ENCODE assay signal across 2 cellular contexts in the genomic region with DNA sequence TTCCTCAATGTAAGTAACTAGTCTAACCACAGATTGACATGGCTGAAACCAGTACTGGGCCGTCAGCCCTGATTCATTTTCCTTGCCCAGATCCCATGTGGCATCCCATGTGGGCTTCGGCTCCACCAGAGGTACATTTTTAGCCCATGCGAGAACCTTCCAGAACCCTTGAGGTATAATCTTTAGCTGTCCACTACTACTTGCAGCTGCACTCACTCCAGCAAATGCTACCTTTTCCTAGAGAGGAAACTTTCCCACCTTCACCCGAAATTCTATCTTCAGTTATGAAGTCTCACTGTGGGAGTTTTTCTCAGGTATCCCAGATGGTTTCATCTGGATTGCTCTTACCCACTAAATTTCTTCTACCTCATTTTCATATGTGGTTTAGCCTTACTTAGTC.
TF ChIP-seq lines count a peak whose summit lies in the region.

No MANE protein-coding gene starts in this region.

TF ChIP-seq in GM12878, 131 proteins besides CTCF, POLR2A, EP300 and RAD21 (continues in another document):
- TF ChIP-seq ZZZ3 (IDR thresholded peaks at IDR 0.05; ENCODE audit: control insufficient read depth, insufficient read length, low read depth) (no peak), SIX5 (IDR thresholded peaks at IDR 0.05; ENCODE audit: low read depth, low read length, severe bottlenecking) (no peak), TARDBP (IDR thresholded peaks at IDR 0.05; ENCODE audit: borderline replicate concordance) (no peak), SUPT20H (IDR thresholded peaks at IDR 0.05; ENCODE audit: borderline replicate concordance, control insufficient read depth, low read depth, low read length) (no peak), IKZF2 (IDR thresholded peaks at IDR 0.05) (peak; percentile 24 to 35; a peak in 1 of 4 replicates), CHD1 (IDR thresholded peaks at IDR 0.05; ENCODE audit: low read depth, low read length) (no peak), SMAD1 (IDR thresholded peaks at IDR 0.05; ENCODE audit: low read depth, partially characterized antibody) (no peak), RAD51 (IDR thresholded peaks at IDR 0.05) (no peak), ZNF622 (IDR thresholded peaks at IDR 0.05) (no peak), SIN3A (IDR thresholded peaks at IDR 0.05; ENCODE audit: low read depth, low read length) (no peak), ASH2L (IDR thresholded peaks at IDR 0.05; ENCODE audit: borderline replicate concordance, low read depth) (no peak), RELA (IDR thresholded peaks at IDR 0.05; ENCODE audit: borderline replicate concordance, partially characterized antibody) (no peak), STAT1 (conservative IDR thresholded peaks at IDR 0.05) (no peak), GATAD2B (conservative IDR thresholded peaks at IDR 0.05; ENCODE audit: low read depth) (0 out of 2 replicates have a peak, but pooled peaks have one; percentile 23), SMAD5 (IDR thresholded peaks at IDR 0.05; ENCODE audit: low read depth) (no peak), KDM1A (IDR thresholded peaks at IDR 0.05; ENCODE audit: borderline replicate concordance) (no peak), CBX3 (IDR thresholded peaks at IDR 0.05; ENCODE audit: borderline replicate concordance, low read depth) (no peak), CBFB (IDR thresholded peaks at IDR 0.05; ENCODE audit: low read depth) (no peak), PAX5 (IDR thresholded peaks at IDR 0.05; ENCODE audit: borderline replicate concordance, low read depth, low read length) (no peak), MYB (IDR thresholded peaks at IDR 0.05; ENCODE audit: borderline replicate concordance, low read depth, low read length) (no peak)
- TF ChIP-seq, protein P1, sequence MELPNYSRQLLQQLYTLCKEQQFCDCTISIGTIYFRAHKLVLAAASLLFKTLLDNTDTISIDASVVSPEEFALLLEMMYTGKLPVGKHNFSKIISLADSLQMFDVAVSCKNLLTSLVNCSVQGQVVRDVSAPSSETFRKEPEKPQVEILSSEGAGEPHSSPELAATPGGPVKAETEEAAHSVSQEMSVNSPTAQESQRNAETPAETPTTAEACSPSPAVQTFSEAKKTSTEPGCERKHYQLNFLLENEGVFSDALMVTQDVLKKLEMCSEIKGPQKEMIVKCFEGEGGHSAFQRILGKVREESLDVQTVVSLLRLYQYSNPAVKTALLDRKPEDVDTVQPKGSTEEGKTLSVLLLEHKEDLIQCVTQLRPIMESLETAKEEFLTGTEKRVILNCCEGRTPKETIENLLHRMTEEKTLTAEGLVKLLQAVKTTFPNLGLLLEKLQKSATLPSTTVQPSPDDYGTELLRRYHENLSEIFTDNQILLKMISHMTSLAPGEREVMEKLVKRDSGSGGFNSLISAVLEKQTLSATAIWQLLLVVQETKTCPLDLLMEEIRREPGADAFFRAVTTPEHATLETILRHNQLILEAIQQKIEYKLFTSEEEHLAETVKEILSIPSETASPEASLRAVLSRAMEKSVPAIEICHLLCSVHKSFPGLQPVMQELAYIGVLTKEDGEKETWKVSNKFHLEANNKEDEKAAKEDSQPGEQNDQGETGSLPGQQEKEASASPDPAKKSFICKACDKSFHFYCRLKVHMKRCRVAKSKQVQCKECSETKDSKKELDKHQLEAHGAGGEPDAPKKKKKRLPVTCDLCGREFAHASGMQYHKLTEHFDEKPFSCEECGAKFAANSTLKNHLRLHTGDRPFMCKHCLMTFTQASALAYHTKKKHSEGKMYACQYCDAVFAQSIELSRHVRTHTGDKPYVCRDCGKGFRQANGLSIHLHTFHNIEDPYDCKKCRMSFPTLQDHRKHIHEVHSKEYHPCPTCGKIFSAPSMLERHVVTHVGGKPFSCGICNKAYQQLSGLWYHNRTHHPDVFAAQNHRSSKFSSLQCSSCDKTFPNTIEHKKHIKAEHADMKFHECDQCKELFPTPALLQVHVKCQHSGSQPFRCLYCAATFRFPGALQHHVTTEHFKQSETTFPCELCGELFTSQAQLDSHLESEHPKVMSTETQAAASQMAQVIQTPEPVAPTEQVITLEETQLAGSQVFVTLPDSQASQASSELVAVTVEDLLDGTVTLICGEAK (IDR thresholded peaks at IDR 0.05; ENCODE audit: borderline replicate concordance): no peak
- TF ChIP-seq, protein P2, sequence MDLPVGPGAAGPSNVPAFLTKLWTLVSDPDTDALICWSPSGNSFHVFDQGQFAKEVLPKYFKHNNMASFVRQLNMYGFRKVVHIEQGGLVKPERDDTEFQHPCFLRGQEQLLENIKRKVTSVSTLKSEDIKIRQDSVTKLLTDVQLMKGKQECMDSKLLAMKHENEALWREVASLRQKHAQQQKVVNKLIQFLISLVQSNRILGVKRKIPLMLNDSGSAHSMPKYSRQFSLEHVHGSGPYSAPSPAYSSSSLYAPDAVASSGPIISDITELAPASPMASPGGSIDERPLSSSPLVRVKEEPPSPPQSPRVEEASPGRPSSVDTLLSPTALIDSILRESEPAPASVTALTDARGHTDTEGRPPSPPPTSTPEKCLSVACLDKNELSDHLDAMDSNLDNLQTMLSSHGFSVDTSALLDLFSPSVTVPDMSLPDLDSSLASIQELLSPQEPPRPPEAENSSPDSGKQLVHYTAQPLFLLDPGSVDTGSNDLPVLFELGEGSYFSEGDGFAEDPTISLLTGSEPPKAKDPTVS (IDR thresholded peaks at IDR 0.05; ENCODE audit: low read depth, low read length): peak; percentile 54; the same call in 1 of the 2 replicates
- TF ChIP-seq, protein P3, sequence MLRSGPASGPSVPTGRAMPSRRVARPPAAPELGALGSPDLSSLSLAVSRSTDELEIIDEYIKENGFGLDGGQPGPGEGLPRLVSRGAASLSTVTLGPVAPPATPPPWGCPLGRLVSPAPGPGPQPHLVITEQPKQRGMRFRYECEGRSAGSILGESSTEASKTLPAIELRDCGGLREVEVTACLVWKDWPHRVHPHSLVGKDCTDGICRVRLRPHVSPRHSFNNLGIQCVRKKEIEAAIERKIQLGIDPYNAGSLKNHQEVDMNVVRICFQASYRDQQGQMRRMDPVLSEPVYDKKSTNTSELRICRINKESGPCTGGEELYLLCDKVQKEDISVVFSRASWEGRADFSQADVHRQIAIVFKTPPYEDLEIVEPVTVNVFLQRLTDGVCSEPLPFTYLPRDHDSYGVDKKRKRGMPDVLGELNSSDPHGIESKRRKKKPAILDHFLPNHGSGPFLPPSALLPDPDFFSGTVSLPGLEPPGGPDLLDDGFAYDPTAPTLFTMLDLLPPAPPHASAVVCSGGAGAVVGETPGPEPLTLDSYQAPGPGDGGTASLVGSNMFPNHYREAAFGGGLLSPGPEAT (IDR thresholded peaks at IDR 0.05; ENCODE audit: low read depth): 0 out of 2 replicates have a peak, but pooled peaks have one; percentile 18
- TF ChIP-seq, protein P4, sequence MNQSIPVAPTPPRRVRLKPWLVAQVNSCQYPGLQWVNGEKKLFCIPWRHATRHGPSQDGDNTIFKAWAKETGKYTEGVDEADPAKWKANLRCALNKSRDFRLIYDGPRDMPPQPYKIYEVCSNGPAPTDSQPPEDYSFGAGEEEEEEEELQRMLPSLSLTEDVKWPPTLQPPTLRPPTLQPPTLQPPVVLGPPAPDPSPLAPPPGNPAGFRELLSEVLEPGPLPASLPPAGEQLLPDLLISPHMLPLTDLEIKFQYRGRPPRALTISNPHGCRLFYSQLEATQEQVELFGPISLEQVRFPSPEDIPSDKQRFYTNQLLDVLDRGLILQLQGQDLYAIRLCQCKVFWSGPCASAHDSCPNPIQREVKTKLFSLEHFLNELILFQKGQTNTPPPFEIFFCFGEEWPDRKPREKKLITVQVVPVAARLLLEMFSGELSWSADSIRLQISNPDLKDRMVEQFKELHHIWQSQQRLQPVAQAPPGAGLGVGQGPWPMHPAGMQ (IDR thresholded peaks at IDR 0.05; ENCODE audit: borderline replicate concordance): no peak

TF ChIP-seq in H1, 55 proteins besides CTCF, POLR2A, EP300 and RAD21:
- no peak for TF ChIP-seq SRF (IDR thresholded peaks at IDR 0.05; ENCODE audit: low read depth, low read length)
- no peak for TF ChIP-seq CTBP2 (IDR thresholded peaks at IDR 0.05; ENCODE audit: borderline replicate concordance, insufficient read depth, insufficient read length, low read length)
- TF ChIP-seq, protein P5, sequence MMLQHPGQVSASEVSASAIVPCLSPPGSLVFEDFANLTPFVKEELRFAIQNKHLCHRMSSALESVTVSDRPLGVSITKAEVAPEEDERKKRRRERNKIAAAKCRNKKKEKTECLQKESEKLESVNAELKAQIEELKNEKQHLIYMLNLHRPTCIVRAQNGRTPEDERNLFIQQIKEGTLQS (IDR thresholded peaks at IDR 0.05; ENCODE audit: insufficient read depth, low read depth, low read length): no peak
TF ChIP-seq in H1: peak in this region for 0.
